ENCODE assay signal across 19 cellular contexts in the genomic region with DNA sequence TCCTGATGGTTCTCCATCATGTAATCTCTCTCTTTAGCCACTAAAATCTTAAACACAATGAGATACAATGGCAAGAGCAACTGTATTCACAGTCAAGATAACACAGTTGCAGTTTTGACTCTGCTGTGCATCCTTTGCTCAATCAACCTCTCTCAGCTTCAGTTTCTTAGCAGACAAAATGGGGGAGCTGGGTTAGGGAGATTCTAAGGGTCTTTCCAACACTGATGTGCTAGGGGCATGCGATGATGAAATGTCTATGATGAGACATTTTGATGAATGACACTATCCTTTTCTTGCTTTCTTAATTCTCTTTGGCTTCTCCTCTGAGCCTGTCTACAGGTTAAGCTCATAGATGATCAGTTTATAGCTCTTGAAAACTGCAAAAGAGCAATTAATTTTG. TPM values are rescaled to one million over a fixed set of nuclear protein-coding genes. Genes with fewer than 3 reads are reported as not detected.
"Had no signal": no experiment of that assay in that cellular context is flagged by ENCODE, and none has a peak within 500 bp of the region (broad histone marks: within the 10 kb centered on the region; RNA-seq: fewer than 3 reads in every experiment).

No MANE protein-coding gene starts in this region.

- H3K4me2 ChIP-seq: hepatocyte had no signal

- H3K27ac Mint-ChIP-seq: activated B cell treated with CpG ODN at 0.5 μM for 24 hours; effector memory CD8-positive, alpha-beta T cell had no signal

- H3K4me3 ChIP-seq: adrenal gland, hepatocyte, upper lobe of right lung had no signal

- DNase-seq: activated B cell treated with CpG ODN at 0.5 μM for 24 hours; activated naive CD4-positive, alpha-beta T cell treated with Interleukin-2 at 50 U/mL for 16 hours; activated T-cell treated with anti-CD3 and anti-CD28 coated beads, Interleukin-2, amount 50 U/mL, for 48 hours; adrenal gland; caudate nucleus; effector memory CD8-positive, alpha-beta T cell; kidney; left ventricle myocardium superior; mesenchymal stem cell; stimulated activated CD4-positive, alpha-beta T cell treated with anti-CD3 and anti-CD28 coated beads, Interleukin-12 subunit alpha, Interleukin-12 subunit beta, amount 100 ng/mL, for 4 hours; stimulated activated naive CD4-positive, alpha-beta T cell treated with Interleukin-2 at 50 U/mL for 16 hours; T-helper 2 cell; upper lobe of right lung had no signal

- H3K79me2 ChIP-seq: hepatocyte had no signal

- H3K27ac ChIP-seq: adrenal gland, epithelial cell of prostate, hepatocyte, upper lobe of right lung had no signal

- ATAC-seq: effector memory CD8-positive, alpha-beta T cell; left ventricle myocardium superior; upper lobe of right lung had no signal

- H3K9me3 ChIP-seq: adrenal gland, upper lobe of right lung had no signal

- H3K27me3 ChIP-seq: adrenal gland, upper lobe of right lung had no signal

- H3K4me1 ChIP-seq: adrenal gland, upper lobe of right lung had no signal

- H3K9me3 Mint-ChIP-seq: activated B cell treated with CpG ODN at 0.5 μM for 24 hours; effector memory CD8-positive, alpha-beta T cell had no signal

- H3K36me3 ChIP-seq: adrenal gland, upper lobe of right lung had no signal

- H2AFZ ChIP-seq: hepatocyte had no signal

- FAIRE-seq: TTC549 had no signal

- H3K4me3 Mint-ChIP-seq: activated B cell treated with CpG ODN at 0.5 μM for 24 hours; effector memory CD8-positive, alpha-beta T cell had no signal

RNA-seq across cellular contexts. Expression of a gene that starts 1.1 kb away (rescaled TPM):
- total RNA-seq: activated B cell treated with CpG ODN at 0.5 μM for 24 hours, adrenal gland, kidney, left ventricle myocardium superior, osteocyte, temporal lobe, upper lobe of right lung had no signal
- polyA plus RNA-seq: adrenal gland, hepatocyte, neural cell had no signal

RNA-seq across cellular contexts. Expression of a gene that starts 21.4 kb away (rescaled TPM):
- total RNA-seq: kidney, left ventricle myocardium superior, osteocyte had no signal
- polyA plus RNA-seq: neural cell had no signal

RNA-seq across cellular contexts. Expression of a gene that starts 40.2 kb away (rescaled TPM):
- total RNA-seq: osteocyte had no signal
- polyA plus RNA-seq: hepatocyte, neural cell had no signal
